1 cellular context compared by ENCODE assay signal in the genomic region with DNA sequence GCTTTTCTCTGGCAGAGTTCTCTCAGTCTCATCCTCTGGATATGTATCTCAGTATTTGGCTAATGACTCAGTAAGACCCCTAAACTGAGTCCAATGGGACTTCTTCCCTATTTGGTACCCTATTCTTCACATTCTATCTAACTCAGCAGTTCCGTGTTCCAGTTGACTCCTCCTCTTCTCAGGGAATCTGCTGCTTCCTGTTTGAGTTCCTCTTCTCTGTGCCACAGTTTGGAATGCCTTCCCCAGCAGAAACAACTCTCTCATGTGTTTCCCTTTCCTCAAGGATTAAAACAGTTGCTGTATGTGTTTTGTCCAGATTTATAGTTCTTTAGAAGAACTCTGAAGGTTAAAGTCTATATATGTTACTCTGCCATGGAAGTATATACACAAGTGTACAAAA.
TF ChIP-seq lines count a peak whose summit lies in the region.

No MANE protein-coding gene starts in this region.

TF ChIP-seq in A549, 52 proteins besides CTCF, POLR2A, EP300 and RAD21 (continued from another document):
- TF ChIP-seq, protein P1, sequence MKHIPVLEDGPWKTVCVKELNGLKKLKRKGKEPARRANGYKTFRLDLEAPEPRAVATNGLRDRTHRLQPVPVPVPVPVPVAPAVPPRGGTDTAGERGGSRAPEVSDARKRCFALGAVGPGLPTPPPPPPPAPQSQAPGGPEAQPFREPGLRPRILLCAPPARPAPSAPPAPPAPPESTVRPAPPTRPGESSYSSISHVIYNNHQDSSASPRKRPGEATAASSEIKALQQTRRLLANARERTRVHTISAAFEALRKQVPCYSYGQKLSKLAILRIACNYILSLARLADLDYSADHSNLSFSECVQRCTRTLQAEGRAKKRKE (CRISPR knock-in tag; IDR thresholded peaks at IDR 0.05; ENCODE audit: low read depth) = no peak
- TF ChIP-seq, protein P2, sequence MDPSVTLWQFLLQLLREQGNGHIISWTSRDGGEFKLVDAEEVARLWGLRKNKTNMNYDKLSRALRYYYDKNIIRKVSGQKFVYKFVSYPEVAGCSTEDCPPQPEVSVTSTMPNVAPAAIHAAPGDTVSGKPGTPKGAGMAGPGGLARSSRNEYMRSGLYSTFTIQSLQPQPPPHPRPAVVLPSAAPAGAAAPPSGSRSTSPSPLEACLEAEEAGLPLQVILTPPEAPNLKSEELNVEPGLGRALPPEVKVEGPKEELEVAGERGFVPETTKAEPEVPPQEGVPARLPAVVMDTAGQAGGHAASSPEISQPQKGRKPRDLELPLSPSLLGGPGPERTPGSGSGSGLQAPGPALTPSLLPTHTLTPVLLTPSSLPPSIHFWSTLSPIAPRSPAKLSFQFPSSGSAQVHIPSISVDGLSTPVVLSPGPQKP (IDR thresholded peaks at IDR 0.05; ENCODE audit: low read depth, low read length) = no peak
- TF ChIP-seq RARB (CRISPR knock-in tag; IDR thresholded peaks at IDR 0.05) (no peak), RFX5 (IDR thresholded peaks at IDR 0.05) (no peak), EHMT2 (IDR thresholded peaks at IDR 0.05; ENCODE audit: low read depth) (no peak), NR3C1 (IDR thresholded peaks at IDR 0.05) (no peak)
